ENCODE assay signal across 21 cellular contexts in genomic region chr5:60101561-60101960, GRCh38.
DNase-seq lines count a peak whose midpoint lies in the region; TF ChIP-seq lines count a peak whose summit lies in the region.
"Had no signal": no experiment of that assay in that cellular context is flagged by ENCODE, and none has a peak within 500 bp of the region (broad histone marks: within the 10 kb centered on the region; RNA-seq: fewer than 3 reads in every experiment).

No MANE protein-coding gene starts in this region.

- TF ChIP-seq CTCF in choroid plexus epithelial cell (conservative IDR thresholded peaks at IDR 0.05; ENCODE audit: low read depth, low read length): no peak

- no peak overlapping the region for H3K4me3 ChIP-seq in choroid plexus epithelial cell (ENCODE audit: low read depth, low read length)
- H3K4me3 ChIP-seq: BLaER1, GM23338 had no signal

- DNase-seq in COLO829 (ENCODE audit: low spot score) (peak; percentile 4), SW480 (ENCODE audit: low spot score) (peak; percentile 8), choroid plexus epithelial cell (ENCODE audit: low read depth) (peak; percentile 23), putamen (ENCODE audit: low spot score) (peak; percentile 15), midbrain (lab: John Stamatoyannopoulos, UW) (no peak), amygdala (lab: John Stamatoyannopoulos, UW) (no peak), NCI-H510A treated with DMSO at 0.1 percent for 48 hours (lab: John Stamatoyannopoulos, UW) (no peak)
- no peak for DNase-seq in stimulated activated CD4-positive, alpha-beta T cell treated with anti-CD3 and anti-CD28 coated beads, Interleukin-4, amount 100 ng/mL, for 4 hours
- DNase-seq: ACHN; CD4-positive, alpha-beta T cell; DND-41; HCEC 1CT; NCI-H1694; NCI-H2081; NCI-H2171; NCI-H345; NCI-H526; PC-3; Right ventricle myocardium superior had no signal

Comparison
In these comparisons a context has a peak if more than half of its experiments do, and no peak if none do; other contexts are left out.
1. DNase-seq: peak in COLO829 (single experiment), SW480 (single experiment), choroid plexus epithelial cell (single experiment) and putamen (single experiment); none in midbrain (single experiment), amygdala (0 of 56), NCI-H510A treated with DMSO at 0.1 percent for 48 hours (single experiment) and stimulated activated CD4-positive, alpha-beta T cell treated with anti-CD3 and anti-CD28 coated beads, Interleukin-4, amount 100 ng/mL, for 4 hours (0 of 2).